20 cellular contexts compared by ENCODE assay signal in genomic region chr18:7196421-7196820, GRCh38. TPM values are rescaled to one million over a fixed set of nuclear protein-coding genes. Genes with fewer than 3 reads are reported as not detected.
A peak's percentile ranks its signal among the peaks of the same experiment; 100 is the strongest.
DNase-seq lines count a peak whose midpoint lies in the region; ATAC-seq and TF ChIP-seq lines count a peak whose summit lies in the region.
"Had no signal": no experiment of that assay in that cellular context is flagged by ENCODE, and none has a peak within 500 bp of the region (broad histone marks: within the 10 kb centered on the region; RNA-seq: fewer than 3 reads in every experiment).

No MANE protein-coding gene starts in this region.

- H4K20me1 ChIP-seq in PC-3 (ENCODE audit: low read length): no peaks in the 10 kb centered on the region

- POLR2A ChIA-PET in PC-3 (lab: Charles Lee; ENCODE audit: unreplicated experiment): no interaction called here

- H3K27me3 ChIP-seq in PC-3 (ENCODE audit: low read length): peaks cover 51% of the 10 kb centered on the region
- H3K27me3 ChIP-seq: Peyer's patch had no signal

- DNase-seq in DMS53 (lab: John Stamatoyannopoulos, UW): peak; percentile 69
- DNase-seq in DMS53 treated with DMSO at 0.1 percent for 48 hours (lab: John Stamatoyannopoulos, UW; ENCODE audit: unreplicated experiment): no peak
- DNase-seq in PC-3: peak; percentile 41
- no peak for DNase-seq in epithelial cell of proximal tubule (ENCODE audit: low read depth)
- no peak for DNase-seq in progenitor cell of endocrine pancreas (ENCODE audit: low spot score, unreplicated experiment)
- no peak for DNase-seq in NCI-H1417 (lab: John Stamatoyannopoulos, UW)
- DNase-seq in NOMO-1 treated with DMSO at 0.1 percent for 48 hours (lab: John Stamatoyannopoulos, UW; ENCODE audit: unreplicated experiment): no peak
- DNase-seq: 8988T, DMS79, GOT3, NCI-H1417 treated with DMSO at 0.1 percent for 48 hours, NCI-H2029, NCI-H2227 treated with DMSO at 0.1 percent for 48 hours, NCI-H524 treated with DMSO at 0.1 percent for 48 hours, Peyer's patch, SHP77 had no signal

- peaks cover 3% of the 10 kb centered on the region for H3K27me3 Mint-ChIP-seq in progenitor cell of endocrine pancreas

- H3K36me3 ChIP-seq in PC-3 (ENCODE audit: low read depth, low read length): no peaks in the 10 kb centered on the region
- H3K36me3 ChIP-seq: Peyer's patch had no signal

- ATAC-seq in PC-3: no peak
- no peak for ATAC-seq in GM21515 (IDR thresholded peaks at IDR 0.05; ENCODE audit: unreplicated experiment)
- ATAC-seq: HepG2, SK-N-SH treated with all-trans-retinoic acid at 6 μM for 48 hours had no signal

- no peaks in the 10 kb centered on the region for H3K9me3 Mint-ChIP-seq in progenitor cell of endocrine pancreas (ENCODE audit: low read depth)

- TF ChIP-seq CTCF in PC-3 (conservative IDR thresholded peaks at IDR 0.05; ENCODE audit: low read depth, low read length): peak; percentile 49
- peak; percentile 24 for TF ChIP-seq CTCF in epithelial cell of proximal tubule (conservative IDR thresholded peaks at IDR 0.05; ENCODE audit: low read depth, low read length)
- peak; percentile 46 for TF ChIP-seq CTCF in progenitor cell of endocrine pancreas (IDR thresholded peaks at IDR 0.05; ENCODE audit: unreplicated experiment)

- no TSS peak for BruUV-seq in PC-3 (replicated peaks; lab: Mats Ljungman, UMichigan)

- no peaks in the 10 kb centered on the region for H3K4me1 Mint-ChIP-seq in progenitor cell of endocrine pancreas (ENCODE audit: low read depth)

- H2AFZ ChIP-seq in PC-3 (ENCODE audit: low read length): no peak overlapping the region

- no peak overlapping the region for H3K4me3 ChIP-seq in PC-3 (ENCODE audit: low read length)
- no peak overlapping the region for H3K4me3 ChIP-seq in epithelial cell of proximal tubule (ENCODE audit: low read depth, low read length)
- H3K4me3 ChIP-seq: Peyer's patch had no signal

- no peaks in the 10 kb centered on the region for H3K79me2 ChIP-seq in PC-3 (ENCODE audit: low read length)

- no peaks in the 10 kb centered on the region for H3F3A ChIP-seq in PC-3 (ENCODE audit: low read length, unreplicated experiment)

- H3K9me2 ChIP-seq in PC-3 (replicated peaks; ENCODE audit: low read length): no peaks in the 10 kb centered on the region

- H3K27ac Mint-ChIP-seq in progenitor cell of endocrine pancreas: no peak overlapping the region
- H3K27ac Mint-ChIP-seq: CD14-positive monocyte had no signal

- H3K4me2 ChIP-seq in PC-3 (ENCODE audit: low read length): no peak overlapping the region

- H3K36me3 Mint-ChIP-seq in progenitor cell of endocrine pancreas (ENCODE audit: insufficient read depth): no peaks in the 10 kb centered on the region
- H3K36me3 Mint-ChIP-seq: CD14-positive monocyte had no signal

- no peak overlapping the region for H3K4me3 Mint-ChIP-seq in progenitor cell of endocrine pancreas (ENCODE audit: low read depth)
- H3K4me3 Mint-ChIP-seq: CD14-positive monocyte had no signal

- CTCF ChIA-PET in PC-3 (lab: Charles Lee): no interaction called here

- no peak overlapping the region for H3K27ac ChIP-seq in PC-3 (ENCODE audit: low read length)
- H3K27ac ChIP-seq: Peyer's patch had no signal

- no peaks in the 10 kb centered on the region for H3K9me3 ChIP-seq in PC-3 (ENCODE audit: low read length)
- H3K9me3 ChIP-seq: Peyer's patch had no signal

- intact Hi-C loops in PC-3 (cut with micrococcal nuclease): no loop called here

- H3K4me1 ChIP-seq in PC-3 (ENCODE audit: insufficient read depth, low read length): no peaks in the 10 kb centered on the region
- H3K4me1 ChIP-seq: Peyer's patch had no signal

- no peak overlapping the region for H3K9ac ChIP-seq in PC-3 (ENCODE audit: low read length)

RNA-seq across cellular contexts. Expression of gene LRRC30, which starts 34.5 kb away (rescaled TPM):
- total RNA-seq in PC-3 (2014; rRNA removed) (not detected in 2 replicates), epithelial cell of proximal tubule (not detected in 2 replicates), progenitor cell of endocrine pancreas (not detected in 2 replicates)
- total RNA-seq: HepG2, Peyer's patch had no signal

Comparison
In these comparisons a context has a peak if more than half of its experiments do, and no peak if none do; other contexts are left out.
1. DNase-seq: peak in DMS53 (single experiment) and PC-3 (single experiment); none in DMS53 treated with DMSO at 0.1 percent for 48 hours (single experiment), epithelial cell of proximal tubule (single experiment), progenitor cell of endocrine pancreas (single experiment), NCI-H1417 (0 of 3) and NOMO-1 treated with DMSO at 0.1 percent for 48 hours (single experiment).
2. Peak in every context shown above with its lines, with median percentiles within 50 percentile points of each other: CTCF ChIP-seq.